ENCODE assay signal across 9 cellular contexts in genomic region chr10:26438534-26439269, GRCh38. TPM values are rescaled to one million over a fixed set of nuclear protein-coding genes. Genes with fewer than 3 reads are reported as not detected.
DNase-seq lines count a peak whose midpoint lies in the region; ATAC-seq and TF ChIP-seq lines count a peak whose summit lies in the region.
"Had no signal": no experiment of that assay in that cellular context is flagged by ENCODE, and none has a peak within 500 bp of the region (broad histone marks: within the 10 kb centered on the region; RNA-seq: fewer than 3 reads in every experiment).

No MANE protein-coding gene starts in this region.

- no peaks in the 10 kb centered on the region for H3K79me2 ChIP-seq in PC-3 (ENCODE audit: low read length)

- H3K9me3 Mint-ChIP-seq in Calu3 (ENCODE audit: low read depth, unreplicated experiment), result no peaks in the 10 kb centered on the region
- peaks cover 3% of the 10 kb centered on the region for H3K9me3 Mint-ChIP-seq in activated T-helper 17 cell treated with anti-CD3 and anti-CD28 coated beads, Interleukin-2, amount 50 U/mL, for 72 hours

- no peaks in the 10 kb centered on the region for H3K9me2 ChIP-seq in PC-3 (replicated peaks; ENCODE audit: low read length)

- H3K27me3 ChIP-seq in left ventricle myocardium inferior (ENCODE audit: low read depth), result peaks cover 64% of the 10 kb centered on the region
- H3K27me3 ChIP-seq in PC-3 (ENCODE audit: low read length), result peaks cover 35% of the 10 kb centered on the region

- DNase-seq in Calu3, result peak; percentile 42
- peak; percentile 78 for DNase-seq in NAMALWA (ENCODE audit: low spot score)
- peak; percentile 34 for DNase-seq in left ventricle myocardium inferior
- DNase-seq in stimulated activated CD4-positive, alpha-beta T cell treated with anti-CD3 and anti-CD28 coated beads, Interleukin-12 subunit alpha, Interleukin-12 subunit beta, amount 100 ng/mL, for 48 hours (ENCODE audit: low read depth in 2 of 3, low spot score in 1 of 3), result peak; percentile 60 to 70 (median 69)
- no peak for DNase-seq in cortex of kidney (lab: John Stamatoyannopoulos, UW)
- no peak for DNase-seq in PC-3

- no peaks in the 10 kb centered on the region for H4K20me1 ChIP-seq in PC-3 (ENCODE audit: low read length)

- no peaks in the 10 kb centered on the region for H3K36me3 ChIP-seq in left ventricle myocardium inferior
- no peaks in the 10 kb centered on the region for H3K36me3 ChIP-seq in PC-3 (ENCODE audit: low read depth, low read length)

- H3K27me3 Mint-ChIP-seq in Calu3 (ENCODE audit: unreplicated experiment), result no peaks in the 10 kb centered on the region
- H3K27me3 Mint-ChIP-seq in activated T-helper 17 cell treated with anti-CD3 and anti-CD28 coated beads, Interleukin-2, amount 50 U/mL, for 72 hours, result no peaks in the 10 kb centered on the region

- peak overlapping the region; percentile 71 for H3K4me3 Mint-ChIP-seq in Calu3 (ENCODE audit: low read depth, unreplicated experiment)
- H3K4me3 Mint-ChIP-seq in activated T-helper 17 cell treated with anti-CD3 and anti-CD28 coated beads, Interleukin-2, amount 50 U/mL, for 72 hours, result peak overlapping the region; percentile 84

- no peaks in the 10 kb centered on the region for H3F3A ChIP-seq in PC-3 (ENCODE audit: low read length, unreplicated experiment)

- H3K9me3 ChIP-seq in left ventricle myocardium inferior (replicated peaks) (peaks cover 4% of the 10 kb centered on the region), PC-3 (ENCODE audit: low read length) (no peaks in the 10 kb centered on the region)

- H3K4me3 ChIP-seq in left ventricle myocardium inferior (peak overlapping the region; percentile 65), PC-3 (ENCODE audit: low read length) (no peak overlapping the region)

- intact Hi-C loops in Calu3 (cut with micrococcal nuclease; ENCODE audit: unreplicated experiment), result no loop called here
- intact Hi-C loops in left ventricle myocardium inferior (cut with micrococcal nuclease), result no loop called here
- intact Hi-C loops in PC-3 (cut with micrococcal nuclease), result no loop called here

- H3K27ac ChIP-seq in left ventricle myocardium inferior (replicated peaks) (peak overlapping the region; percentile 69), PC-3 (ENCODE audit: low read length) (no peak overlapping the region)

- POLR2A ChIA-PET in PC-3 (lab: Charles Lee; ENCODE audit: unreplicated experiment), result no interaction called here

- CTCF ChIA-PET in Calu3 (lab: Charles Lee), result no interaction called here
- CTCF ChIA-PET in PC-3 (lab: Charles Lee), result no interaction called here

- H3K4me1 Mint-ChIP-seq in Calu3 (ENCODE audit: low read depth, unreplicated experiment), result peaks cover 29% of the 10 kb centered on the region
- H3K4me1 Mint-ChIP-seq in activated T-helper 17 cell treated with anti-CD3 and anti-CD28 coated beads, Interleukin-2, amount 50 U/mL, for 72 hours, result peaks cover 37% of the 10 kb centered on the region

- H3K4me1 ChIP-seq in left ventricle myocardium inferior, result peaks cover 7% of the 10 kb centered on the region
- H3K4me1 ChIP-seq in PC-3 (ENCODE audit: insufficient read depth, low read length), result no peaks in the 10 kb centered on the region

- H3K4me2 ChIP-seq in PC-3 (ENCODE audit: low read length), result no peak overlapping the region

- peaks cover 9% of the 10 kb centered on the region for H3K36me3 Mint-ChIP-seq in Calu3 (ENCODE audit: insufficient read depth, unreplicated experiment)
- peaks cover 37% of the 10 kb centered on the region for H3K36me3 Mint-ChIP-seq in activated T-helper 17 cell treated with anti-CD3 and anti-CD28 coated beads, Interleukin-2, amount 50 U/mL, for 72 hours (ENCODE audit: low read depth)

- H3K27ac Mint-ChIP-seq in Calu3 (ENCODE audit: unreplicated experiment), result no peak overlapping the region
- peak overlapping the region; percentile 92 for H3K27ac Mint-ChIP-seq in activated T-helper 17 cell treated with anti-CD3 and anti-CD28 coated beads, Interleukin-2, amount 50 U/mL, for 72 hours

- TF ChIP-seq CTCF in Calu3 (IDR thresholded peaks at IDR 0.05; ENCODE audit: unreplicated experiment), result no peak
- TF ChIP-seq CTCF in left ventricle myocardium inferior (IDR thresholded peaks at IDR 0.05; ENCODE audit: borderline replicate concordance), result no peak
- TF ChIP-seq CTCF in PC-3 (conservative IDR thresholded peaks at IDR 0.05; ENCODE audit: low read depth, low read length), result no peak

- H2AFZ ChIP-seq in PC-3 (ENCODE audit: low read length), result no peak overlapping the region

- ATAC-seq in GM21723 (IDR thresholded peaks at IDR 0.05; ENCODE audit: unreplicated experiment) (peak; percentile 48), PC-3 (no peak)
- ATAC-seq in activated T-helper 17 cell treated with anti-CD3 and anti-CD28 coated beads, Interleukin-2, amount 50 U/mL, for 72 hours (replicated peaks), result peak; percentile 80
- ATAC-seq: HCT116 had no signal

- BruUV-seq in Calu3 (replicated peaks; lab: Mats Ljungman, UMichigan) (no TSS peak), PC-3 (replicated peaks; lab: Mats Ljungman, UMichigan) (no TSS peak)

- H3K9ac ChIP-seq in PC-3 (ENCODE audit: low read length), result no peak overlapping the region

RNA-seq across cellular contexts. Expression of gene APBB1IP, which starts 0.6 kb away (rescaled TPM):
- total RNA-seq in Calu3 (2022) (1.5 and 1.9 TPM in 2 replicates), left ventricle myocardium inferior (2.6 TPM), PC-3 (2014; rRNA removed) (not detected in 2 replicates)
- total RNA-seq in activated T-helper 17 cell treated with anti-CD3 and anti-CD28 coated beads, Interleukin-2, amount 50 U/mL, for 72 hours, result 10 to 100 TPM; 46.5 to 50.4 TPM

Comparison
In these comparisons a context has a peak if more than half of its experiments do, and no peak if none do; other contexts are left out.
1. DNase-seq: peak in Calu3 (single experiment), NAMALWA (single experiment), left ventricle myocardium inferior (single experiment) and stimulated activated CD4-positive, alpha-beta T cell treated with anti-CD3 and anti-CD28 coated beads, Interleukin-12 subunit alpha, Interleukin-12 subunit beta, amount 100 ng/mL, for 48 hours (3 of 3); none in cortex of kidney (single experiment) and PC-3 (single experiment).
2. RNA of gene APBB1IP, which starts 0.6 kb away (total RNA-seq): 46.5 to 50.4 TPM in activated T-helper 17 cell treated with anti-CD3 and anti-CD28 coated beads, Interleukin-2, amount 50 U/mL, for 72 hours; 2.6 TPM in left ventricle myocardium inferior (single experiment), 1.5 to 1.9 TPM in Calu3 and not detected in PC-3; every median in the first group is over 10 times any median in the second.